Comparison of ENCODE assay signal across 32 cellular contexts in the genomic region with DNA sequence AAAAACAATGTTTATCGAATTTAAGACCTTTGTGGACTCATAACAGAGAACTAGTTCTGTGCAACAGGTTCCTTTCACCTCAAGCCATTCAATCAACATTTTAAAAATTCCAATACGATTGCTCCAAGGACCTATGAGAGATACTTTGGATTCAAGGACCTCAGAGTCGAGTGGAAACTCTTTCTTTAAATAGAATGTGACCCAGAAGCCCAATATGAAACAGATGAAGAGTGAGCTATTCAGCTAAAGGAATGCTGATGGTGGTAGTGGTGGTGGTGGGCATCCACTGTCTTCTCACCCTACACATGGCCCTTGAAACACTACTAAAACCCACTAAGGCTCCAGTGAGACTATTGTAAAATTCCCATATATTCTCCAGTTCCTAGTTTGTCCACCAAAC.
"Had no signal": no experiment of that assay in that cellular context is flagged by ENCODE, and none has a peak within 500 bp of the region (broad histone marks: within the 10 kb centered on the region; RNA-seq: fewer than 3 reads in every experiment).

No MANE protein-coding gene starts in this region.

- DNase-seq: activated effector memory CD4-positive, alpha-beta T cell treated with anti-CD3 and anti-CD28 coated beads, Interleukin-2, amount 50 U/mL, for 16 hours; activated effector memory CD4-positive, alpha-beta T cell treated with Interleukin-2 at 50 U/mL for 16 hours; activated gamma-delta T cell; activated gamma-delta T cell treated with Interleukin-2 at 50 U/mL for 16 hours; activated naive CD4-positive, alpha-beta T cell; activated naive CD4-positive, alpha-beta T cell treated with anti-CD3 and anti-CD28 coated beads for 36 hours; activated naive CD4-positive, alpha-beta T cell treated with anti-CD3 and anti-CD28 coated beads, Interleukin-2, amount 10 ng/mL, durations not matched to agents 7 days and 5 days; activated naive CD4-positive, alpha-beta T cell treated with anti-CD3 and anti-CD28 coated beads, Interleukin-2, amount 50 U/mL, for 16 hours; activated naive CD4-positive, alpha-beta T cell treated with Interleukin-2 at 50 U/mL for 16 hours; activated naive CD8-positive, alpha-beta T cell treated with anti-CD3 and anti-CD28 coated beads for 36 hours; activated naive CD8-positive, alpha-beta T cell treated with anti-CD3 and anti-CD28 coated beads, Interleukin-2, amount 10 ng/mL, durations not matched to agents 7 days and 5 days; activated naive CD8-positive, alpha-beta T cell treated with anti-CD3 and anti-CD28 coated beads, Interleukin-2, amount 50 U/mL, for 24 hours; activated T-cell treated with anti-CD3 and anti-CD28 coated beads, Interleukin-2, amount 50 U/mL, for 1 hour; activated T-cell treated with anti-CD3 and anti-CD28 coated beads, Interleukin-2, amount 50 U/mL, for 24 hours; activated T-cell treated with anti-CD3 and anti-CD28 coated beads, Interleukin-2, amount 50 U/mL, for 4 hours; activated T-cell treated with anti-CD3 and anti-CD28 coated beads, Interleukin-2, amount 50 U/mL, for 48 hours; activated T-cell treated with anti-CD3 and anti-CD28 coated beads, Interleukin-2, amount 50 U/mL, for 72 hours; adrenal gland; amniotic stem cell; amygdala; anterior cingulate cortex; aorta; body of pancreas; brain microvascular endothelial cell; caudate nucleus; central memory CD4-positive, alpha-beta T cell; cerebellar nuclear complex had no signal

- H3K9me3 ChIP-seq: adrenal gland, ascending aorta, body of pancreas, breast epithelium had no signal

- H3K4me3 ChIP-seq: adrenal gland, ascending aorta, body of pancreas, breast epithelium, cardiac muscle cell had no signal

- H3K4me1 ChIP-seq: adrenal gland, ascending aorta, body of pancreas, breast epithelium had no signal

- ATAC-seq: activated naive CD4-positive, alpha-beta T cell treated with anti-CD3 and anti-CD28 coated beads, Interleukin-2, amount 50 U/mL, for 72 hours; activated naive CD8-positive, alpha-beta T cell treated with anti-CD3 and anti-CD28 coated beads, Interleukin-2, amount 50 U/mL, for 24 hours; activated T-cell treated with anti-CD3 and anti-CD28 coated beads, Interleukin-2, amount 50 U/mL, for 4 hours; activated T-cell treated with anti-CD3 and anti-CD28 coated beads, Interleukin-2, amount 50 U/mL, for 72 hours; activated T-helper 17 cell treated with anti-CD3 and anti-CD28 coated beads, Interleukin-2, amount 50 U/mL, for 72 hours; body of pancreas had no signal

- H3K36me3 ChIP-seq: adrenal gland, ascending aorta, brain microvascular endothelial cell, breast epithelium, cardiac muscle cell had no signal

- H3K27ac ChIP-seq: adrenal gland, ascending aorta, body of pancreas, brain microvascular endothelial cell, breast epithelium, cardiac muscle cell had no signal

- H3K27me3 ChIP-seq: ascending aorta, body of pancreas, brain microvascular endothelial cell, cardiac muscle cell had no signal
